1 cellular context compared by ENCODE assay signal in genomic region chr20:63196756-63197470, GRCh38.
TF ChIP-seq lines count a peak whose summit lies in the region.

No MANE protein-coding gene starts in this region.

TF ChIP-seq in H1, 55 proteins besides CTCF, POLR2A, EP300 and RAD21:
- TF ChIP-seq RXRA (IDR thresholded peaks at IDR 0.05; ENCODE audit: insufficient read depth, low read depth, low read length) (no peak), CBX8 (IDR thresholded peaks at IDR 0.05; ENCODE audit: borderline replicate concordance, low read depth, low read length) (no peak), RFX5 (IDR thresholded peaks at IDR 0.05; ENCODE audit: borderline replicate concordance, low read depth, low read length) (no peak), KDM4A (IDR thresholded peaks at IDR 0.05; ENCODE audit: low read depth, low read length, severe bottlenecking) (no peak), SRF (IDR thresholded peaks at IDR 0.05; ENCODE audit: low read depth, low read length) (no peak), USF2 (IDR thresholded peaks at IDR 0.05; ENCODE audit: low read length) (no peak), CHD2 (IDR thresholded peaks at IDR 0.05; ENCODE audit: low read length) (no peak), POLR2AphosphoS5 (IDR thresholded peaks at IDR 0.05; ENCODE audit: low read depth, low read length) (no peak), BCL11A (IDR thresholded peaks at IDR 0.05; ENCODE audit: low read depth in 2 of 2, low read length in 2 of 2) (no peak), ASH2L (IDR thresholded peaks at IDR 0.05; ENCODE audit: low read length) (no peak), SIN3A (conservative IDR thresholded peaks at IDR 0.05 in 1 of 2, IDR thresholded peaks at IDR 0.05 in 1 of 2; ENCODE audit: low read depth in 1 of 2, low read length in 2 of 2) (no peak), RNF2 (IDR thresholded peaks at IDR 0.05; ENCODE audit: borderline replicate concordance, low read depth, low read length, missing control alignments, poor library complexity, severe bottlenecking) (no peak), CBX5 (IDR thresholded peaks at IDR 0.05; ENCODE audit: low read depth, low read length) (no peak), BACH1 (IDR thresholded peaks at IDR 0.05; ENCODE audit: low read length) (no peak), SP4 (IDR thresholded peaks at IDR 0.05; ENCODE audit: low read length) (no peak), SAP30 (IDR thresholded peaks at IDR 0.05; ENCODE audit: insufficient read depth, insufficient replicate concordance, low read length) (no peak)
